1 cellular context compared by ENCODE assay signal in the genomic region with DNA sequence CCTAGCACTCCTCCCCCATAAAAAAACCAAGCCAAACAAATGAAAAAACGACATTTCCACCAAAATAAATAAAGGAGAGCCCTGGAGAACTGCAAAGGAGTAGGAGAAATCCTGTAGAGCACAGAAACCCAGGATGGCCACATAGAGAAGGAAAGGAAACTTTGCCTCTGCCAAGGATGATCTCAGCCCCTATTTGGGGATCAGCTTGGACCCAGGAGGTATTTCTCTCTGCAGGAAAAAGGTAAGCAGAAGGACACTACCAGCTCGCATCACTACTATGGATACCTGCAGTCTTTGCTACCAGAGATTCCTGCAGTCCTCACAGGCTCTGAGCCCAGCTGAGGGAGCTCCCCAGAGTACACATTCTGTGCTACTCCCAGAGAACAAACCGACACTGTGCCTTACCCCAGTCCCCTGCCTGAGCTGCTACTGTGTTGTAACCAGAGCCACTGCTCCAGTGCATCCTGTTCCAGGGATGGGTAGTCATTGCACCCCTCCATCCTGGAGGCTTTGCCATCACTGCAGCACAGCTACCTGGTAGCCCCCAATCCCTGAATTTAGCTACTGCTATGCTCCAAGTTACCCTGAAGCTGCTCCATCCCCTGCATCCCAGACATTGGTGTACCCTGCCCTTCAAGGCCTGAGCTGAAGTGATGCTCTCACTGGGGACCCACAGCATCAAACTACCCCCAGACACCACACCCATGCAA.
TF ChIP-seq lines count a peak whose summit lies in the region.

No MANE protein-coding gene starts in this region.

TF ChIP-seq in WTC11, 78 proteins besides CTCF, POLR2A, EP300 and RAD21:
- TF ChIP-seq, protein P1, sequence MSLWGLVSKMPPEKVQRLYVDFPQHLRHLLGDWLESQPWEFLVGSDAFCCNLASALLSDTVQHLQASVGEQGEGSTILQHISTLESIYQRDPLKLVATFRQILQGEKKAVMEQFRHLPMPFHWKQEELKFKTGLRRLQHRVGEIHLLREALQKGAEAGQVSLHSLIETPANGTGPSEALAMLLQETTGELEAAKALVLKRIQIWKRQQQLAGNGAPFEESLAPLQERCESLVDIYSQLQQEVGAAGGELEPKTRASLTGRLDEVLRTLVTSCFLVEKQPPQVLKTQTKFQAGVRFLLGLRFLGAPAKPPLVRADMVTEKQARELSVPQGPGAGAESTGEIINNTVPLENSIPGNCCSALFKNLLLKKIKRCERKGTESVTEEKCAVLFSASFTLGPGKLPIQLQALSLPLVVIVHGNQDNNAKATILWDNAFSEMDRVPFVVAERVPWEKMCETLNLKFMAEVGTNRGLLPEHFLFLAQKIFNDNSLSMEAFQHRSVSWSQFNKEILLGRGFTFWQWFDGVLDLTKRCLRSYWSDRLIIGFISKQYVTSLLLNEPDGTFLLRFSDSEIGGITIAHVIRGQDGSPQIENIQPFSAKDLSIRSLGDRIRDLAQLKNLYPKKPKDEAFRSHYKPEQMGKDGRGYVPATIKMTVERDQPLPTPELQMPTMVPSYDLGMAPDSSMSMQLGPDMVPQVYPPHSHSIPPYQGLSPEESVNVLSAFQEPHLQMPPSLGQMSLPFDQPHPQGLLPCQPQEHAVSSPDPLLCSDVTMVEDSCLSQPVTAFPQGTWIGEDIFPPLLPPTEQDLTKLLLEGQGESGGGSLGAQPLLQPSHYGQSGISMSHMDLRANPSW (CRISPR knock-in tag; conservative IDR thresholded peaks at IDR 0.05; ENCODE audit: low read depth): no peak
- TF ChIP-seq, protein P2, sequence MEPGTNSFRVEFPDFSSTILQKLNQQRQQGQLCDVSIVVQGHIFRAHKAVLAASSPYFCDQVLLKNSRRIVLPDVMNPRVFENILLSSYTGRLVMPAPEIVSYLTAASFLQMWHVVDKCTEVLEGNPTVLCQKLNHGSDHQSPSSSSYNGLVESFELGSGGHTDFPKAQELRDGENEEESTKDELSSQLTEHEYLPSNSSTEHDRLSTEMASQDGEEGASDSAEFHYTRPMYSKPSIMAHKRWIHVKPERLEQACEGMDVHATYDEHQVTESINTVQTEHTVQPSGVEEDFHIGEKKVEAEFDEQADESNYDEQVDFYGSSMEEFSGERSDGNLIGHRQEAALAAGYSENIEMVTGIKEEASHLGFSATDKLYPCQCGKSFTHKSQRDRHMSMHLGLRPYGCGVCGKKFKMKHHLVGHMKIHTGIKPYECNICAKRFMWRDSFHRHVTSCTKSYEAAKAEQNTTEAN (CRISPR knock-in tag; IDR thresholded peaks at IDR 0.05): no peak
- TF ChIP-seq IRF2 (CRISPR knock-in tag; IDR thresholded peaks at IDR 0.05; ENCODE audit: borderline replicate concordance, low read depth) (no peak), SMAD3 (CRISPR knock-in tag; IDR thresholded peaks at IDR 0.05; ENCODE audit: borderline replicate concordance) (no peak), ZNF232 (CRISPR knock-in tag; IDR thresholded peaks at IDR 0.05) (no peak), HMGA2 (CRISPR knock-in tag; IDR thresholded peaks at IDR 0.05) (no peak), CREM (CRISPR knock-in tag; IDR thresholded peaks at IDR 0.05) (no peak), TEAD1 (CRISPR knock-in tag; IDR thresholded peaks at IDR 0.05) (no peak), CBFB (CRISPR knock-in tag; IDR thresholded peaks at IDR 0.05; ENCODE audit: low read depth) (no peak), NR2C2 (CRISPR knock-in tag; IDR thresholded peaks at IDR 0.05) (no peak)
- TF ChIP-seq, protein P3, sequence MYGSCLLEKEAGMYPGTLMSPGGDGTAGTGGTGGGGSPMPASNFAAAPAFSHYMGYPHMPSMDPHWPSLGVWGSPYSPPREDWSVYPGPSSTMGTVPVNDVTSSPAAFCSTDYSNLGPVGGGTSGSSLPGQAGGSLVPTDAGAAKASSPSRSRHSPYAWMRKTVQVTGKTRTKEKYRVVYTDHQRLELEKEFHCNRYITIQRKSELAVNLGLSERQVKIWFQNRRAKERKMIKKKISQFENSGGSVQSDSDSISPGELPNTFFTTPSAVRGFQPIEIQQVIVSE (CRISPR knock-in tag; IDR thresholded peaks at IDR 0.05; ENCODE audit: borderline replicate concordance): no peak
- TF ChIP-seq, protein P4, sequence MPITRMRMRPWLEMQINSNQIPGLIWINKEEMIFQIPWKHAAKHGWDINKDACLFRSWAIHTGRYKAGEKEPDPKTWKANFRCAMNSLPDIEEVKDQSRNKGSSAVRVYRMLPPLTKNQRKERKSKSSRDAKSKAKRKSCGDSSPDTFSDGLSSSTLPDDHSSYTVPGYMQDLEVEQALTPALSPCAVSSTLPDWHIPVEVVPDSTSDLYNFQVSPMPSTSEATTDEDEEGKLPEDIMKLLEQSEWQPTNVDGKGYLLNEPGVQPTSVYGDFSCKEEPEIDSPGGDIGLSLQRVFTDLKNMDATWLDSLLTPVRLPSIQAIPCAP (CRISPR knock-in tag; IDR thresholded peaks at IDR 0.05): no peak
- TF ChIP-seq, protein P5, sequence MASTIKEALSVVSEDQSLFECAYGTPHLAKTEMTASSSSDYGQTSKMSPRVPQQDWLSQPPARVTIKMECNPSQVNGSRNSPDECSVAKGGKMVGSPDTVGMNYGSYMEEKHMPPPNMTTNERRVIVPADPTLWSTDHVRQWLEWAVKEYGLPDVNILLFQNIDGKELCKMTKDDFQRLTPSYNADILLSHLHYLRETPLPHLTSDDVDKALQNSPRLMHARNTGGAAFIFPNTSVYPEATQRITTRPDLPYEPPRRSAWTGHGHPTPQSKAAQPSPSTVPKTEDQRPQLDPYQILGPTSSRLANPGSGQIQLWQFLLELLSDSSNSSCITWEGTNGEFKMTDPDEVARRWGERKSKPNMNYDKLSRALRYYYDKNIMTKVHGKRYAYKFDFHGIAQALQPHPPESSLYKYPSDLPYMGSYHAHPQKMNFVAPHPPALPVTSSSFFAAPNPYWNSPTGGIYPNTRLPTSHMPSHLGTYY (CRISPR knock-in tag; IDR thresholded peaks at IDR 0.05): no peak
- TF ChIP-seq, protein P6, sequence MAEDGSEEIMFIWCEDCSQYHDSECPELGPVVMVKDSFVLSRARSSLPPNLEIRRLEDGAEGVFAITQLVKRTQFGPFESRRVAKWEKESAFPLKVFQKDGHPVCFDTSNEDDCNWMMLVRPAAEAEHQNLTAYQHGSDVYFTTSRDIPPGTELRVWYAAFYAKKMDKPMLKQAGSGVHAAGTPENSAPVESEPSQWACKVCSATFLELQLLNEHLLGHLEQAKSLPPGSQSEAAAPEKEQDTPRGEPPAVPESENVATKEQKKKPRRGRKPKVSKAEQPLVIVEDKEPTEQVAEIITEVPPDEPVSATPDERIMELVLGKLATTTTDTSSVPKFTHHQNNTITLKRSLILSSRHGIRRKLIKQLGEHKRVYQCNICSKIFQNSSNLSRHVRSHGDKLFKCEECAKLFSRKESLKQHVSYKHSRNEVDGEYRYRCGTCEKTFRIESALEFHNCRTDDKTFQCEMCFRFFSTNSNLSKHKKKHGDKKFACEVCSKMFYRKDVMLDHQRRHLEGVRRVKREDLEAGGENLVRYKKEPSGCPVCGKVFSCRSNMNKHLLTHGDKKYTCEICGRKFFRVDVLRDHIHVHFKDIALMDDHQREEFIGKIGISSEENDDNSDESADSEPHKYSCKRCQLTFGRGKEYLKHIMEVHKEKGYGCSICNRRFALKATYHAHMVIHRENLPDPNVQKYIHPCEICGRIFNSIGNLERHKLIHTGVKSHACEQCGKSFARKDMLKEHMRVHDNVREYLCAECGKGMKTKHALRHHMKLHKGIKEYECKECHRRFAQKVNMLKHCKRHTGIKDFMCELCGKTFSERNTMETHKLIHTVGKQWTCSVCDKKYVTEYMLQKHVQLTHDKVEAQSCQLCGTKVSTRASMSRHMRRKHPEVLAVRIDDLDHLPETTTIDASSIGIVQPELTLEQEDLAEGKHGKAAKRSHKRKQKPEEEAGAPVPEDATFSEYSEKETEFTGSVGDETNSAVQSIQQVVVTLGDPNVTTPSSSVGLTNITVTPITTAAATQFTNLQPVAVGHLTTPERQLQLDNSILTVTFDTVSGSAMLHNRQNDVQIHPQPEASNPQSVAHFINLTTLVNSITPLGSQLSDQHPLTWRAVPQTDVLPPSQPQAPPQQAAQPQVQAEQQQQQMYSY (CRISPR knock-in tag; IDR thresholded peaks at IDR 0.05): no peak
- TF ChIP-seq, protein P7, sequence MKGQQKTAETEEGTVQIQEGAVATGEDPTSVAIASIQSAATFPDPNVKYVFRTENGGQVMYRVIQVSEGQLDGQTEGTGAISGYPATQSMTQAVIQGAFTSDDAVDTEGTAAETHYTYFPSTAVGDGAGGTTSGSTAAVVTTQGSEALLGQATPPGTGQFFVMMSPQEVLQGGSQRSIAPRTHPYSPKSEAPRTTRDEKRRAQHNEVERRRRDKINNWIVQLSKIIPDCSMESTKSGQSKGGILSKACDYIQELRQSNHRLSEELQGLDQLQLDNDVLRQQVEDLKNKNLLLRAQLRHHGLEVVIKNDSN (CRISPR knock-in tag; IDR thresholded peaks at IDR 0.05): no peak
